In the genomic region with DNA sequence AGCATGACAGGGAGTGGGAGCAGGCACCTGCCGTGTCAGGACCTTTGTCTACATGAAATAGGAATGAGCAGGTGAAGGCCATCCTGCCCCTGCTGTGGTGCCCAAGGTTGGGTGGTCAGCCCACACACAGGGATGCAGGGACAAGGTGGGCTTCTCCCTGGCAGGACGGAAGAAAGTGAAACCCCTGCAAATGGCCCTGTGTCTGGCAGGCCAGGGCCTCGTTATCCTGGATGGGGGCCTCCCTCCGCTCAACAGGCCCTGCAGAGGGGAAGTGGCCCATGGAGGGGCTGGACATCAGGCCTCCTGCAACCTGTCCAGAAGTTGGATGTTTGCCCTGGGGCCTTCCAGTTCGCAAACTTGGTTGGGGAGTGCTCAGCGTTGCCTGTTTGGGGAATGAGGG, we compare ENCODE assay signal across 2 cellular contexts.
A peak's percentile ranks its signal among the peaks of the same experiment; 100 is the strongest.
TF ChIP-seq lines count a peak whose summit lies in the region.

No MANE protein-coding gene starts in this region.

TF ChIP-seq in HEK293, 187 proteins besides CTCF, POLR2A, EP300 and RAD21 (continues in another document):
- TF ChIP-seq ZNF23 (tag by site-specific recombination; IDR thresholded peaks at IDR 0.05; ENCODE audit: borderline replicate concordance) = no peak
- no peak for TF ChIP-seq ZNF600 (tag by site-specific recombination; IDR thresholded peaks at IDR 0.05)
- no peak for TF ChIP-seq BCL11B (tag by site-specific recombination; IDR thresholded peaks at IDR 0.05; ENCODE audit: low read depth)
- TF ChIP-seq, protein P1, sequence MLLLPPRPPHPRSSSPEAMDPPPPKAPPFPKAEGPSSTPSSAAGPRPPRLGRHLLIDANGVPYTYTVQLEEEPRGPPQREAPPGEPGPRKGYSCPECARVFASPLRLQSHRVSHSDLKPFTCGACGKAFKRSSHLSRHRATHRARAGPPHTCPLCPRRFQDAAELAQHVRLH (tag by site-specific recombination; IDR thresholded peaks at IDR 0.05) = no peak
- TF ChIP-seq, protein P2, sequence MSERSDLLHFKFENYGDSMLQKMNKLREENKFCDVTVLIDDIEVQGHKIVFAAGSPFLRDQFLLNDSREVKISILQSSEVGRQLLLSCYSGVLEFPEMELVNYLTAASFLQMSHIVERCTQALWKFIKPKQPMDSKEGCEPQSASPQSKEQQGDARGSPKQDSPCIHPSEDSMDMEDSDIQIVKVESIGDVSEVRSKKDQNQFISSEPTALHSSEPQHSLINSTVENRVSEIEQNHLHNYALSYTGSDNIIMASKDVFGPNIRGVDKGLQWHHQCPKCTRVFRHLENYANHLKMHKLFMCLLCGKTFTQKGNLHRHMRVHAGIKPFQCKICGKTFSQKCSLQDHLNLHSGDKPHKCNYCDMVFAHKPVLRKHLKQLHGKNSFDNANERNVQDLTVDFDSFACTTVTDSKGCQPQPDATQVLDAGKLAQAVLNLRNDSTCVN (tag by site-specific recombination; optimal IDR thresholded peaks at IDR 0.05) = no peak
- no peak for TF ChIP-seq ZNF24 (tag by site-specific recombination; IDR thresholded peaks at IDR 0.05)
- TF ChIP-seq, protein P3, sequence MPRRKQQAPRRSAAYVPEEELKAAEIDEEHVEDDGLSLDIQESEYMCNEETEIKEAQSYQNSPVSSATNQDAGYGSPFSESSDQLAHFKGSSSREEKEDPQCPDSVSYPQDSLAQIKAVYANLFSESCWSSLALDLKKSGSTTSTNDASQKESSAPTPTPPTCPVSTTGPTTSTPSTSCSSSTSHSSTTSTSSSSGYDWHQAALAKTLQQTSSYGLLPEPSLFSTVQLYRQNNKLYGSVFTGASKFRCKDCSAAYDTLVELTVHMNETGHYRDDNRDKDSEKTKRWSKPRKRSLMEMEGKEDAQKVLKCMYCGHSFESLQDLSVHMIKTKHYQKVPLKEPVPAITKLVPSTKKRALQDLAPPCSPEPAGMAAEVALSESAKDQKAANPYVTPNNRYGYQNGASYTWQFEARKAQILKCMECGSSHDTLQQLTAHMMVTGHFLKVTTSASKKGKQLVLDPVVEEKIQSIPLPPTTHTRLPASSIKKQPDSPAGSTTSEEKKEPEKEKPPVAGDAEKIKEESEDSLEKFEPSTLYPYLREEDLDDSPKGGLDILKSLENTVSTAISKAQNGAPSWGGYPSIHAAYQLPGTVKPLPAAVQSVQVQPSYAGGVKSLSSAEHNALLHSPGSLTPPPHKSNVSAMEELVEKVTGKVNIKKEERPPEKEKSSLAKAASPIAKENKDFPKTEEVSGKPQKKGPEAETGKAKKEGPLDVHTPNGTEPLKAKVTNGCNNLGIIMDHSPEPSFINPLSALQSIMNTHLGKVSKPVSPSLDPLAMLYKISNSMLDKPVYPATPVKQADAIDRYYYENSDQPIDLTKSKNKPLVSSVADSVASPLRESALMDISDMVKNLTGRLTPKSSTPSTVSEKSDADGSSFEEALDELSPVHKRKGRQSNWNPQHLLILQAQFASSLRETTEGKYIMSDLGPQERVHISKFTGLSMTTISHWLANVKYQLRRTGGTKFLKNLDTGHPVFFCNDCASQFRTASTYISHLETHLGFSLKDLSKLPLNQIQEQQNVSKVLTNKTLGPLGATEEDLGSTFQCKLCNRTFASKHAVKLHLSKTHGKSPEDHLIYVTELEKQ (tag by site-specific recombination; IDR thresholded peaks at IDR 0.05; ENCODE audit: borderline replicate concordance) = no peak
- no peak for TF ChIP-seq ZNF324 (tag by site-specific recombination; IDR thresholded peaks at IDR 0.05)
- TF ChIP-seq ZNF121 (tag by site-specific recombination; IDR thresholded peaks at IDR 0.05) = no peak
- TF ChIP-seq IKZF3 (tag by site-specific recombination; IDR thresholded peaks at IDR 0.05) = no peak
- no peak for TF ChIP-seq ZNF610 (tag by site-specific recombination; IDR thresholded peaks at IDR 0.05; ENCODE audit: borderline replicate concordance)
- TF ChIP-seq RBAK (tag by site-specific recombination; IDR thresholded peaks at IDR 0.05) = no peak
- TF ChIP-seq ZFP37 (tag by site-specific recombination; IDR thresholded peaks at IDR 0.05) = no peak
- TF ChIP-seq ZNF521 (tag by site-specific recombination; IDR thresholded peaks at IDR 0.05) = no peak
- TF ChIP-seq ZNF112 (tag by site-specific recombination; IDR thresholded peaks at IDR 0.05) = no peak
- TF ChIP-seq, protein P4, sequence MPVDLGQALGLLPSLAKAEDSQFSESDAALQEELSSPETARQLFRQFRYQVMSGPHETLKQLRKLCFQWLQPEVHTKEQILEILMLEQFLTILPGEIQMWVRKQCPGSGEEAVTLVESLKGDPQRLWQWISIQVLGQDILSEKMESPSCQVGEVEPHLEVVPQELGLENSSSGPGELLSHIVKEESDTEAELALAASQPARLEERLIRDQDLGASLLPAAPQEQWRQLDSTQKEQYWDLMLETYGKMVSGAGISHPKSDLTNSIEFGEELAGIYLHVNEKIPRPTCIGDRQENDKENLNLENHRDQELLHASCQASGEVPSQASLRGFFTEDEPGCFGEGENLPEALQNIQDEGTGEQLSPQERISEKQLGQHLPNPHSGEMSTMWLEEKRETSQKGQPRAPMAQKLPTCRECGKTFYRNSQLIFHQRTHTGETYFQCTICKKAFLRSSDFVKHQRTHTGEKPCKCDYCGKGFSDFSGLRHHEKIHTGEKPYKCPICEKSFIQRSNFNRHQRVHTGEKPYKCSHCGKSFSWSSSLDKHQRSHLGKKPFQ (tag by site-specific recombination; IDR thresholded peaks at IDR 0.05) = no peak
- TF ChIP-seq, protein P5, sequence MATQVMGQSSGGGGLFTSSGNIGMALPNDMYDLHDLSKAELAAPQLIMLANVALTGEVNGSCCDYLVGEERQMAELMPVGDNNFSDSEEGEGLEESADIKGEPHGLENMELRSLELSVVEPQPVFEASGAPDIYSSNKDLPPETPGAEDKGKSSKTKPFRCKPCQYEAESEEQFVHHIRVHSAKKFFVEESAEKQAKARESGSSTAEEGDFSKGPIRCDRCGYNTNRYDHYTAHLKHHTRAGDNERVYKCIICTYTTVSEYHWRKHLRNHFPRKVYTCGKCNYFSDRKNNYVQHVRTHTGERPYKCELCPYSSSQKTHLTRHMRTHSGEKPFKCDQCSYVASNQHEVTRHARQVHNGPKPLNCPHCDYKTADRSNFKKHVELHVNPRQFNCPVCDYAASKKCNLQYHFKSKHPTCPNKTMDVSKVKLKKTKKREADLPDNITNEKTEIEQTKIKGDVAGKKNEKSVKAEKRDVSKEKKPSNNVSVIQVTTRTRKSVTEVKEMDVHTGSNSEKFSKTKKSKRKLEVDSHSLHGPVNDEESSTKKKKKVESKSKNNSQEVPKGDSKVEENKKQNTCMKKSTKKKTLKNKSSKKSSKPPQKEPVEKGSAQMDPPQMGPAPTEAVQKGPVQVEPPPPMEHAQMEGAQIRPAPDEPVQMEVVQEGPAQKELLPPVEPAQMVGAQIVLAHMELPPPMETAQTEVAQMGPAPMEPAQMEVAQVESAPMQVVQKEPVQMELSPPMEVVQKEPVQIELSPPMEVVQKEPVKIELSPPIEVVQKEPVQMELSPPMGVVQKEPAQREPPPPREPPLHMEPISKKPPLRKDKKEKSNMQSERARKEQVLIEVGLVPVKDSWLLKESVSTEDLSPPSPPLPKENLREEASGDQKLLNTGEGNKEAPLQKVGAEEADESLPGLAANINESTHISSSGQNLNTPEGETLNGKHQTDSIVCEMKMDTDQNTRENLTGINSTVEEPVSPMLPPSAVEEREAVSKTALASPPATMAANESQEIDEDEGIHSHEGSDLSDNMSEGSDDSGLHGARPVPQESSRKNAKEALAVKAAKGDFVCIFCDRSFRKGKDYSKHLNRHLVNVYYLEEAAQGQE (tag by site-specific recombination; IDR thresholded peaks at IDR 0.05) = no peak

TF ChIP-seq in endothelial cell of umbilical vein, 7 proteins besides CTCF, POLR2A, EP300 and RAD21:
- TF ChIP-seq GATA2 (IDR thresholded peaks at IDR 0.05; ENCODE audit: insufficient read depth, insufficient read length, low read depth, low read length) (no peak), POLR2AphosphoS5 (IDR thresholded peaks at IDR 0.05; ENCODE audit: insufficient read depth, low read depth, low read length) (peak; percentile 27)
